ENCODE assay signal across 11 cellular contexts in genomic region chr5:111227805-111228204, GRCh38. TPM values are rescaled to one million over a fixed set of nuclear protein-coding genes. Genes with fewer than 3 reads are reported as not detected.
DNase-seq lines count a peak whose midpoint lies in the region; ATAC-seq and TF ChIP-seq lines count a peak whose summit lies in the region.
"Had no signal": no experiment of that assay in that cellular context is flagged by ENCODE, and none has a peak within 500 bp of the region (broad histone marks: within the 10 kb centered on the region; RNA-seq: fewer than 3 reads in every experiment).

No MANE protein-coding gene starts in this region.

- H3K4me1 Mint-ChIP-seq in activated CD4-positive, alpha-beta T cell treated with anti-CD3 and anti-CD28 coated beads, Interleukin-2, amount 10 ng/mL, durations not matched to agents 7 days and 5 days: peaks cover 62% of the 10 kb centered on the region
- H3K4me1 Mint-ChIP-seq in natural killer cell: peaks cover 20 to 27% of the 10 kb centered on the region in 2 donors

- H3K27me3 Mint-ChIP-seq in activated CD4-positive, alpha-beta T cell treated with anti-CD3 and anti-CD28 coated beads, Interleukin-2, amount 10 ng/mL, durations not matched to agents 7 days and 5 days: no peaks in the 10 kb centered on the region
- H3K27me3 Mint-ChIP-seq in natural killer cell (ENCODE audit: low read depth in 2 of 2): peaks cover 25 to 39% of the 10 kb centered on the region in 2 donors

- no peaks in the 10 kb centered on the region for H3K36me3 ChIP-seq in SJCRH30
- no peaks in the 10 kb centered on the region for H3K36me3 ChIP-seq in colonic mucosa

- H3K27ac ChIP-seq in SJCRH30: no peak overlapping the region
- H3K27ac ChIP-seq in colonic mucosa: peak overlapping the region; percentile 34
- H3K27ac ChIP-seq: testis had no signal

- DNase-seq in activated CD4-positive, alpha-beta T cell treated with anti-CD3 and anti-CD28 coated beads, Interleukin-2, amount 10 ng/mL, durations not matched to agents 7 days and 5 days: peak; percentile 45
- no peak for DNase-seq in activated CD4-positive, alpha-beta T cell treated with anti-CD3 and anti-CD28 coated beads, Interleukin-2, amount 50 U/mL, for 4 hours
- DNase-seq in SJCRH30: peak; percentile 12 to 26
- DNase-seq in colonic mucosa: peak; percentile 30
- peak; percentile 39 for DNase-seq in stimulated activated naive CD8-positive, alpha-beta T cell treated with anti-CD3 and anti-CD28 coated beads, Interleukin-15, Interleukin-2, amounts not matched to agents 100 U/mL and 50 U/mL, for 24 hours
- DNase-seq in HT-29 (ENCODE audit: low spot score): no peak
- no peak for DNase-seq in natural killer cell
- DNase-seq in cerebellar nuclear complex (lab: John Stamatoyannopoulos, UW): no peak
- DNase-seq: kidney, NCI-H2107, testis had no signal

- CTCF ChIA-PET in activated CD4-positive, alpha-beta T cell treated with anti-CD3 and anti-CD28 coated beads, Interleukin-2, amount 10 ng/mL, durations not matched to agents 7 days and 5 days (lab: Charles Lee): interaction anchor here (5.0 kb wide), 1 partner anchor 9 kb away, joined by 20 read pairs; no protein-coding TSS in a partner anchor

- ATAC-seq in stimulated activated naive CD8-positive, alpha-beta T cell treated with anti-CD3 and anti-CD28 coated beads, Interleukin-15, Interleukin-2, amounts not matched to agents 100 U/mL and 50 U/mL, for 24 hours: no peak
- no peak for ATAC-seq in natural killer cell

- H3K27me3 ChIP-seq in SJCRH30 (no peaks in the 10 kb centered on the region), colonic mucosa (peaks cover 17% of the 10 kb centered on the region)
- H3K27me3 ChIP-seq: testis had no signal

- peak overlapping the region; percentile 87 for H3K27ac Mint-ChIP-seq in activated CD4-positive, alpha-beta T cell treated with anti-CD3 and anti-CD28 coated beads, Interleukin-2, amount 10 ng/mL, durations not matched to agents 7 days and 5 days
- H3K27ac Mint-ChIP-seq in natural killer cell: no peak overlapping the region

- H3K36me3 Mint-ChIP-seq in activated CD4-positive, alpha-beta T cell treated with anti-CD3 and anti-CD28 coated beads, Interleukin-2, amount 10 ng/mL, durations not matched to agents 7 days and 5 days (ENCODE audit: low read depth): peaks cover 53% of the 10 kb centered on the region
- H3K36me3 Mint-ChIP-seq in natural killer cell: no peaks in the 10 kb centered on the region

- POLR2A ChIA-PET in activated CD4-positive, alpha-beta T cell treated with anti-CD3 and anti-CD28 coated beads, Interleukin-2, amount 10 ng/mL, durations not matched to agents 7 days and 5 days (lab: Charles Lee): no interaction called here

- intact Hi-C loops in colonic mucosa (cut with DNase I): no loop called here
- intact Hi-C loops in natural killer cell (cut with micrococcal nuclease): no loop called here

- peak overlapping the region; percentile 98 for H3K4me3 Mint-ChIP-seq in activated CD4-positive, alpha-beta T cell treated with anti-CD3 and anti-CD28 coated beads, Interleukin-2, amount 10 ng/mL, durations not matched to agents 7 days and 5 days
- no peak overlapping the region for H3K4me3 Mint-ChIP-seq in natural killer cell

- H3K9ac ChIP-seq in colonic mucosa (ENCODE audit: low read depth in 2 of 2, low read length in 2 of 2): no peak overlapping the region

- H3K4me3 ChIP-seq in SJCRH30 (no peak overlapping the region), colonic mucosa (no peak overlapping the region)
- H3K4me3 ChIP-seq: testis had no signal

- no peaks in the 10 kb centered on the region for H3K9me3 ChIP-seq in SJCRH30 (replicated peaks)
- H3K9me3 ChIP-seq in colonic mucosa: no peaks in the 10 kb centered on the region
- H3K9me3 ChIP-seq: testis had no signal

- no peak for TF ChIP-seq CTCF in colonic mucosa (IDR thresholded peaks at IDR 0.05)
- no peak for TF ChIP-seq CTCF in natural killer cell (IDR thresholded peaks at IDR 0.05)

- peaks cover 3% of the 10 kb centered on the region; the same call in 1 of the 2 replicates for H3K4me1 ChIP-seq in SJCRH30
- peaks cover 3% of the 10 kb centered on the region for H3K4me1 ChIP-seq in colonic mucosa
- H3K4me1 ChIP-seq: testis had no signal

- H3K9me3 Mint-ChIP-seq in activated CD4-positive, alpha-beta T cell treated with anti-CD3 and anti-CD28 coated beads, Interleukin-2, amount 10 ng/mL, durations not matched to agents 7 days and 5 days: no peaks in the 10 kb centered on the region
- H3K9me3 Mint-ChIP-seq in natural killer cell: no peaks in the 10 kb centered on the region

RNA-seq across cellular contexts. Expression of gene CAMK4, which starts 3.6 kb away (rescaled TPM):
- 100 to 1,000 TPM; 138 to 139 TPM for total RNA-seq in activated CD4-positive, alpha-beta T cell treated with anti-CD3 and anti-CD28 coated beads, Interleukin-2, amount 10 ng/mL, durations not matched to agents 7 days and 5 days
- total RNA-seq in SJCRH30 (2014; rRNA removed; shearing (Covaris generic)): 18.1 and 19.3 TPM in 2 replicates
- total RNA-seq in colonic mucosa: 1 to 10 TPM; 2.4 to 2.9 TPM
- total RNA-seq in HT-29 (2014; rRNA removed; shearing (Covaris generic)): not detected in 2 replicates
- total RNA-seq in natural killer cell: 1 to 10 TPM in 2 of 3 donors, under 1 TPM in 1; 0.80 to 7.9 (median 7.2) TPM

Comparison
In these comparisons a context has a peak if more than half of its experiments do, and no peak if none do; other contexts are left out.
1. DNase-seq: peak in activated CD4-positive, alpha-beta T cell treated with anti-CD3 and anti-CD28 coated beads, Interleukin-2, amount 10 ng/mL, durations not matched to agents 7 days and 5 days (single experiment), SJCRH30 (2 of 2), colonic mucosa (single experiment) and stimulated activated naive CD8-positive, alpha-beta T cell treated with anti-CD3 and anti-CD28 coated beads, Interleukin-15, Interleukin-2, amounts not matched to agents 100 U/mL and 50 U/mL, for 24 hours (single experiment); none in activated CD4-positive, alpha-beta T cell treated with anti-CD3 and anti-CD28 coated beads, Interleukin-2, amount 50 U/mL, for 4 hours (0 of 2), HT-29 (single experiment), natural killer cell (single experiment) and cerebellar nuclear complex (0 of 2).